ENCODE assay signal across 1 cellular context in the genomic region with DNA sequence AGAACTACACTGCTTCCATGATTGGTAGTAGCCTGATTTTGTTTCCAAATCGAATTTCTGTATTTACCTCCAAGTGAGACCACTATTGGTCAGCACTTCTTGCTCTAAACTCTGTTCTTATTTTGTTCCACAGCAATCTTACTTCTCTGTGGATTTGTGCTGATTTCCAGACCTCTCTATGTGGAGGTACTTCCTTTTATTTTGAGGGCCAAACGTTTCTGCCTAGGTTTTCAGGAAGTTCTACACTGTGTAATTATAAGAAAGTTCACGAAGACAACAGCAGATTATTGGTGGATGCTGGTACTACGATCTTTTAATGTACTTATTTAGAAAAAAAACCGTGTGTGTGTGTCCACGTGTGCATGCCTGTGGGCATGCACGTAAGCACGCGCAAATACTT.
TF ChIP-seq lines count a peak whose summit lies in the region.

No MANE protein-coding gene starts in this region.

TF ChIP-seq in HepG2, 621 proteins besides CTCF, POLR2A, EP300 and RAD21:
- TF ChIP-seq, protein P1, sequence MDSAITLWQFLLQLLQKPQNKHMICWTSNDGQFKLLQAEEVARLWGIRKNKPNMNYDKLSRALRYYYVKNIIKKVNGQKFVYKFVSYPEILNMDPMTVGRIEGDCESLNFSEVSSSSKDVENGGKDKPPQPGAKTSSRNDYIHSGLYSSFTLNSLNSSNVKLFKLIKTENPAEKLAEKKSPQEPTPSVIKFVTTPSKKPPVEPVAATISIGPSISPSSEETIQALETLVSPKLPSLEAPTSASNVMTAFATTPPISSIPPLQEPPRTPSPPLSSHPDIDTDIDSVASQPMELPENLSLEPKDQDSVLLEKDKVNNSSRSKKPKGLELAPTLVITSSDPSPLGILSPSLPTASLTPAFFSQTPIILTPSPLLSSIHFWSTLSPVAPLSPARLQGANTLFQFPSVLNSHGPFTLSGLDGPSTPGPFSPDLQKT (CRISPR knock-in tag; IDR thresholded peaks at IDR 0.05; ENCODE audit: borderline replicate concordance), result no peak
- no peak for TF ChIP-seq ZNF576 (CRISPR knock-in tag; IDR thresholded peaks at IDR 0.05)
- TF ChIP-seq SIX4 (CRISPR knock-in tag; IDR thresholded peaks at IDR 0.05), result no peak
- no peak for TF ChIP-seq TAF15 (IDR thresholded peaks at IDR 0.05; ENCODE audit: low read depth, low read length, poor library complexity, severe bottlenecking)
